Comparison of ENCODE assay signal across 14 cellular contexts in genomic region chr20:36070451-36070850, GRCh38.
A peak's percentile ranks its signal among the peaks of the same experiment; 100 is the strongest.
DNase-seq lines count a peak whose midpoint lies in the region; ATAC-seq and TF ChIP-seq lines count a peak whose summit lies in the region.
"Had no signal": no experiment of that assay in that cellular context is flagged by ENCODE, and none has a peak within 500 bp of the region (broad histone marks: within the 10 kb centered on the region; RNA-seq: fewer than 3 reads in every experiment).

No MANE protein-coding gene starts in this region.

- H3K36me3 Mint-ChIP-seq in stimulated activated effector memory CD8-positive, alpha-beta T cell treated with anti-CD3 and anti-CD28 coated beads, Interleukin-12 subunit alpha, Interleukin-12 subunit beta, amount 100 ng/mL, for 72 hours = no peaks in the 10 kb centered on the region

- DNase-seq in Ammon's horn (ENCODE audit: low spot score) (peak; percentile 67), ecto neural progenitor cell (ENCODE audit: low spot score) (peak; percentile 77), midbrain (lab: John Stamatoyannopoulos, UW) (peak; percentile 64), cortex of kidney (lab: John Stamatoyannopoulos, UW) (no peak), SIG-M5 (lab: John Stamatoyannopoulos, UW) (no peak), A673 (ENCODE audit: low spot score) (no peak)
- DNase-seq in Jurkat, Clone E6-1 (ENCODE audit: low read depth, low spot score) = peak; percentile 72
- DNase-seq in stimulated activated effector memory CD8-positive, alpha-beta T cell treated with anti-CD3 and anti-CD28 coated beads, Interleukin-12 subunit alpha, Interleukin-12 subunit beta, amount 100 ng/mL, for 72 hours (ENCODE audit: low spot score in 2 of 2) = no peak
- DNase-seq: activated gamma-delta T cell, heart left ventricle, spleen, testis had no signal

- POLR2A ChIA-PET in A673 (lab: Charles Lee; ENCODE audit: low non-redundant PET) = no interaction called here

- intact Hi-C loops in A673 (cut with micrococcal nuclease; ENCODE audit: unreplicated experiment) = no loop called here

- H3K4me3 ChIP-seq in Jurkat, Clone E6-1 (ENCODE audit: low read length) = peak overlapping the region; percentile 21; the same call in 1 of the 2 replicates
- no peak overlapping the region for H3K4me3 ChIP-seq in A673 (ENCODE audit: low read depth, low read length, poor library complexity, severe bottlenecking)
- H3K4me3 ChIP-seq: heart left ventricle, spleen, testis had no signal

- H3K27ac ChIP-seq in A673 (ENCODE audit: low read depth, low read length, poor library complexity, severe bottlenecking) = no peak overlapping the region
- H3K27ac ChIP-seq: heart left ventricle, spleen, testis had no signal

- no peaks in the 10 kb centered on the region for H3K9me3 Mint-ChIP-seq in stimulated activated effector memory CD8-positive, alpha-beta T cell treated with anti-CD3 and anti-CD28 coated beads, Interleukin-12 subunit alpha, Interleukin-12 subunit beta, amount 100 ng/mL, for 72 hours

- no peak overlapping the region for H3K27ac Mint-ChIP-seq in stimulated activated effector memory CD8-positive, alpha-beta T cell treated with anti-CD3 and anti-CD28 coated beads, Interleukin-12 subunit alpha, Interleukin-12 subunit beta, amount 100 ng/mL, for 72 hours

- H3K27me3 ChIP-seq in A673 (replicated peaks; ENCODE audit: insufficient read depth, low read depth, low read length, poor library complexity) = no peaks in the 10 kb centered on the region
- H3K27me3 ChIP-seq: heart left ventricle, testis had no signal

- CTCF ChIA-PET in A673 (lab: Charles Lee) = no interaction called here

- TF ChIP-seq CTCF in A673 (conservative IDR thresholded peaks at IDR 0.05; ENCODE audit: low read depth, low read length) = no peak

- no peak overlapping the region for H3K4me3 Mint-ChIP-seq in stimulated activated effector memory CD8-positive, alpha-beta T cell treated with anti-CD3 and anti-CD28 coated beads, Interleukin-12 subunit alpha, Interleukin-12 subunit beta, amount 100 ng/mL, for 72 hours

- peaks cover under 1% of the 10 kb centered on the region for H3K4me1 Mint-ChIP-seq in stimulated activated effector memory CD8-positive, alpha-beta T cell treated with anti-CD3 and anti-CD28 coated beads, Interleukin-12 subunit alpha, Interleukin-12 subunit beta, amount 100 ng/mL, for 72 hours

- no TSS peak for BruUV-seq in A673 (replicated peaks; lab: Mats Ljungman, UMichigan)

- H3K36me3 ChIP-seq in A673 (ENCODE audit: insufficient read depth, low read length, poor library complexity, severe bottlenecking) = no peaks in the 10 kb centered on the region
- H3K36me3 ChIP-seq: heart left ventricle, spleen had no signal

- H3K4me1 ChIP-seq in A673 (ENCODE audit: insufficient read depth, low read length, poor library complexity, severe bottlenecking) = peaks cover 7% of the 10 kb centered on the region
- H3K4me1 ChIP-seq: testis had no signal

- no peak for ATAC-seq in stimulated activated effector memory CD8-positive, alpha-beta T cell treated with anti-CD3 and anti-CD28 coated beads, Interleukin-12 subunit alpha, Interleukin-12 subunit beta, amount 100 ng/mL, for 72 hours
- ATAC-seq: left lobe of liver, SK-N-SH treated with all-trans-retinoic acid at 6 μM for 48 hours had no signal

- H3K9me3 ChIP-seq in A673 (ENCODE audit: low read depth, low read length, poor library complexity, severe bottlenecking) = no peaks in the 10 kb centered on the region
- H3K9me3 ChIP-seq: heart left ventricle, spleen, testis had no signal

Comparison
In these comparisons a context has a peak if more than half of its experiments do, and no peak if none do; other contexts are left out.
1. DNase-seq: peak in Ammon's horn (single experiment), Jurkat, Clone E6-1 (single experiment), ecto neural progenitor cell (single experiment) and midbrain (single experiment); none in cortex of kidney (single experiment), SIG-M5 (single experiment), stimulated activated effector memory CD8-positive, alpha-beta T cell treated with anti-CD3 and anti-CD28 coated beads, Interleukin-12 subunit alpha, Interleukin-12 subunit beta, amount 100 ng/mL, for 72 hours (0 of 2) and A673 (single experiment).